Comparison of ENCODE assay signal across 8 cellular contexts in the genomic region with DNA sequence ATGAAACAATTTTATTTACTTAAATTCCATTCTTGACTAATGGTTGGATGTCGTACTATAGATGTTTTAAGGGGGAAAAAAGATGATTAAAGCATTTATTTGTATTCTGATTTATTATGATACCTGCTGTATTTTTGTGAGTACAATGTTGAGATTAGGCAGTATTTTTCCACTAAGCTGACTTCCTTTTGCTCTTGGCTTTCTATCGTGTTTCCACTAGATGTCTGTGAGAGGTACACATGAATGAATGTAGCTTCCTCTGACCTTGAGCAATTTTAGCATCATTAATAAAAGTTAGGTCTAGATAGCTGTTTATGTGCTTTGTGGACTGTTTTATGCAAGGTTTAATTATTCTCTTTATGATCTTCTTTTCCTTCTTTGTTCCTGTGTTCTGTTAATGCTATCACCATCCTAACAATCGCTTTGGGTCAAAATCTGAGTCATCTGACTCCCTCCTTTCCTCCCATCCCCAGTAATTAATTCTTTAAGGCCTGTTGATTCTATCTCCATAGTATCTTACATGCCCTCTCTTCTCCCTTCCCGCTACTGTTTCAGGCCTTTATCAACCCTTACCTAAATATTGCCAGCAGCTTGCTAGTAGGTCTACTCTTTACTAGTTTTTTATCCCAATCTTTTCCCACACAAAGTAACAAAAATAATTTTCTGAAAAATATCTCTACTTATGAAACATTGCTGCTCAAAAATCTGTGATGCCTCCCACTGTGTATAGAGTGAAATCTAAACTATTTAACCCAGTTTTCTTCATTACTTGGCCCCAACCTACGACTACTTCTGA.
A peak's percentile ranks its signal among the peaks of the same experiment; 100 is the strongest.
DNase-seq lines count a peak whose midpoint lies in the region; ATAC-seq and TF ChIP-seq lines count a peak whose summit lies in the region.

No MANE protein-coding gene starts in this region.

- H3K27ac Mint-ChIP-seq in activated T-cell treated with anti-CD3 and anti-CD28 coated beads, Interleukin-2, amount 50 U/mL, for 72 hours = peak overlapping the region; percentile 100
- H3K27ac Mint-ChIP-seq in activated CD4-positive, alpha-beta memory T cell treated with anti-CD3 and anti-CD28 coated beads for 36 hours = peak overlapping the region; percentile 100
- H3K27ac Mint-ChIP-seq in stimulated activated naive CD8-positive, alpha-beta T cell treated with anti-CD3 and anti-CD28 coated beads, Interleukin-15, amount 100 ng/mL, for 72 hours = peak overlapping the region; percentile 100

- H3K4me3 Mint-ChIP-seq in activated T-cell treated with anti-CD3 and anti-CD28 coated beads, Interleukin-2, amount 50 U/mL, for 72 hours = peak overlapping the region; percentile 79 to 93
- peak overlapping the region; percentile 75 for H3K4me3 Mint-ChIP-seq in activated CD4-positive, alpha-beta memory T cell treated with anti-CD3 and anti-CD28 coated beads for 36 hours
- peak overlapping the region; percentile 81 to 83 for H3K4me3 Mint-ChIP-seq in stimulated activated naive CD8-positive, alpha-beta T cell treated with anti-CD3 and anti-CD28 coated beads, Interleukin-15, amount 100 ng/mL, for 72 hours

- CTCF ChIA-PET in activated CD4-positive, alpha-beta memory T cell treated with anti-CD3 and anti-CD28 coated beads for 36 hours (lab: Charles Lee) = interaction anchor here (0.6 to 5.1 kb wide), 5 partner anchors 21 to 688 kb away, joined by 3 to 45 read pairs (median 20); no protein-coding TSS in a partner anchor

- no peak for ATAC-seq in activated T-cell treated with anti-CD3 and anti-CD28 coated beads, Interleukin-2, amount 50 U/mL, for 72 hours (replicated peaks in 1 of 2)
- ATAC-seq in stimulated activated naive CD8-positive, alpha-beta T cell treated with anti-CD3 and anti-CD28 coated beads, Interleukin-15, amount 100 ng/mL, for 72 hours = no peak
- no peak for ATAC-seq in HG03175 (IDR thresholded peaks at IDR 0.05; ENCODE audit: unreplicated experiment)

- no peaks in the 10 kb centered on the region for H3K9me3 Mint-ChIP-seq in activated T-cell treated with anti-CD3 and anti-CD28 coated beads, Interleukin-2, amount 50 U/mL, for 72 hours
- H3K9me3 Mint-ChIP-seq in activated CD4-positive, alpha-beta memory T cell treated with anti-CD3 and anti-CD28 coated beads for 36 hours = no peaks in the 10 kb centered on the region
- no peaks in the 10 kb centered on the region for H3K9me3 Mint-ChIP-seq in stimulated activated naive CD8-positive, alpha-beta T cell treated with anti-CD3 and anti-CD28 coated beads, Interleukin-15, amount 100 ng/mL, for 72 hours

- DNase-seq in activated T-cell treated with anti-CD3 and anti-CD28 coated beads, Interleukin-2, amount 50 U/mL, for 72 hours = no peak
- no peak for DNase-seq in activated T-cell treated with anti-CD3 and anti-CD28 coated beads, Interleukin-2, amount 50 U/mL, for 1 hour
- DNase-seq in activated CD4-positive, alpha-beta memory T cell treated with anti-CD3 and anti-CD28 coated beads for 36 hours = no peak
- DNase-seq in foreskin melanocyte (peak; percentile 58), inferior parietal cortex (ENCODE audit: extremely low spot score) (no peak), GM20000 (ENCODE audit: low spot score) (no peak)
- DNase-seq in stimulated activated naive CD8-positive, alpha-beta T cell treated with anti-CD3 and anti-CD28 coated beads, Interleukin-15, amount 100 ng/mL, for 72 hours = no peak

- intact Hi-C loops in activated CD4-positive, alpha-beta memory T cell treated with anti-CD3 and anti-CD28 coated beads for 36 hours (cut with micrococcal nuclease) = no loop called here

- POLR2A ChIA-PET in activated CD4-positive, alpha-beta memory T cell treated with anti-CD3 and anti-CD28 coated beads for 36 hours (lab: Charles Lee) = interaction anchor here (0.6 to 17.1 kb wide), 9 partner anchors 9 to 110 kb away, joined by 3 to 1283 read pairs (median 6); a partner anchor contains a TSS

- H3K4me1 Mint-ChIP-seq in activated T-cell treated with anti-CD3 and anti-CD28 coated beads, Interleukin-2, amount 50 U/mL, for 72 hours (ENCODE audit: low read depth) = peaks cover 86% of the 10 kb centered on the region
- H3K4me1 Mint-ChIP-seq in activated CD4-positive, alpha-beta memory T cell treated with anti-CD3 and anti-CD28 coated beads for 36 hours (ENCODE audit: low read depth) = peaks cover 73% of the 10 kb centered on the region
- H3K4me1 Mint-ChIP-seq in stimulated activated naive CD8-positive, alpha-beta T cell treated with anti-CD3 and anti-CD28 coated beads, Interleukin-15, amount 100 ng/mL, for 72 hours = peaks cover 75% of the 10 kb centered on the region

- peaks cover 10 to 13% of the 10 kb centered on the region in 2 donors for H3K36me3 Mint-ChIP-seq in activated T-cell treated with anti-CD3 and anti-CD28 coated beads, Interleukin-2, amount 50 U/mL, for 72 hours (ENCODE audit: insufficient read depth in 2 of 2)
- H3K36me3 Mint-ChIP-seq in activated CD4-positive, alpha-beta memory T cell treated with anti-CD3 and anti-CD28 coated beads for 36 hours = peaks cover 44% of the 10 kb centered on the region

- no peaks in the 10 kb centered on the region for H3K27me3 Mint-ChIP-seq in activated T-cell treated with anti-CD3 and anti-CD28 coated beads, Interleukin-2, amount 50 U/mL, for 72 hours (ENCODE audit: low read depth)
- no peaks in the 10 kb centered on the region for H3K27me3 Mint-ChIP-seq in activated CD4-positive, alpha-beta memory T cell treated with anti-CD3 and anti-CD28 coated beads for 36 hours
- H3K27me3 Mint-ChIP-seq in stimulated activated naive CD8-positive, alpha-beta T cell treated with anti-CD3 and anti-CD28 coated beads, Interleukin-15, amount 100 ng/mL, for 72 hours = no peaks in the 10 kb centered on the region

- no peak for TF ChIP-seq CTCF in GM20000 (IDR thresholded peaks at IDR 0.05; ENCODE audit: extremely low read depth, missing control alignments)
